ENCODE assay signal across 19 cellular contexts in genomic region chr15:58856090-58856489, GRCh38.
DNase-seq lines count a peak whose midpoint lies in the region; TF ChIP-seq lines count a peak whose summit lies in the region.
"Had no signal": no experiment of that assay in that cellular context is flagged by ENCODE, and none has a peak within 500 bp of the region (broad histone marks: within the 10 kb centered on the region; RNA-seq: fewer than 3 reads in every experiment).

No MANE protein-coding gene starts in this region.

- no peaks in the 10 kb centered on the region for H3K27me3 ChIP-seq in brain microvascular endothelial cell (replicated peaks)
- H3K27me3 ChIP-seq: cardiac muscle cell, vagina had no signal

- H3K4me3 ChIP-seq in AG10803 (ENCODE audit: low read length) (no peak overlapping the region), brain microvascular endothelial cell (ENCODE audit: low read depth, low read length) (no peak overlapping the region)
- H3K4me3 ChIP-seq: A549, cardiac muscle cell, vagina had no signal

- no peak overlapping the region for H3K27ac ChIP-seq in brain microvascular endothelial cell
- H3K27ac ChIP-seq: A549, cardiac muscle cell, HL-60, vagina had no signal

- TF ChIP-seq CTCF in AG10803 (conservative IDR thresholded peaks at IDR 0.05; ENCODE audit: low read length) (no peak), brain microvascular endothelial cell (IDR thresholded peaks at IDR 0.05; ENCODE audit: low read depth, low read length, missing control alignments) (no peak)

- DNase-seq in AG10803 (ENCODE audit: low read depth) (peak; percentile 25), M059J (ENCODE audit: low read depth) (peak; percentile 16), brain microvascular endothelial cell (peak; percentile 67), kidney glomerular epithelial cell (lab: John Stamatoyannopoulos, UW) (peak; percentile 27), NCI-H82 treated with DMSO at 0.1 percent for 48 hours (lab: John Stamatoyannopoulos, UW; ENCODE audit: unreplicated experiment) (no peak), AG08396 (ENCODE audit: low spot score) (no peak), NCI-H187 treated with DMSO at 0.1 percent for 48 hours (lab: John Stamatoyannopoulos, UW) (no peak), SW 1271 (lab: John Stamatoyannopoulos, UW) (no peak)
- DNase-seq: activated CD4-positive, alpha-beta T cell treated with anti-CD3 and anti-CD28 coated beads for 4 hours; KBM-7; left colon; MV-4-11; NCI-H2029 treated with DMSO at 0.1 percent for 48 hours; RPMI8226; stimulated activated CD4-positive, alpha-beta T cell treated with anti-CD3 and anti-CD28 coated beads, Interleukin-1b, Interleukin-23, amount 100 ng/mL, for 48 hours had no signal

- in situ Hi-C loops in brain microvascular endothelial cell (cut with HindIII; ENCODE audit: low pct_ligation_motif_present, low sequenced_read_pairs), result no loop called here

- peaks cover 5% of the 10 kb centered on the region for H3K36me3 ChIP-seq in brain microvascular endothelial cell (replicated peaks)

Comparison
In these comparisons a context has a peak if more than half of its experiments do, and no peak if none do; other contexts are left out.
1. DNase-seq: peak in AG10803 (single experiment), M059J (single experiment), brain microvascular endothelial cell (single experiment) and kidney glomerular epithelial cell (single experiment); none in NCI-H82 treated with DMSO at 0.1 percent for 48 hours (single experiment), AG08396 (single experiment), NCI-H187 treated with DMSO at 0.1 percent for 48 hours (single experiment) and SW 1271 (0 of 2).